1 cellular context compared by ENCODE assay signal in the genomic region with DNA sequence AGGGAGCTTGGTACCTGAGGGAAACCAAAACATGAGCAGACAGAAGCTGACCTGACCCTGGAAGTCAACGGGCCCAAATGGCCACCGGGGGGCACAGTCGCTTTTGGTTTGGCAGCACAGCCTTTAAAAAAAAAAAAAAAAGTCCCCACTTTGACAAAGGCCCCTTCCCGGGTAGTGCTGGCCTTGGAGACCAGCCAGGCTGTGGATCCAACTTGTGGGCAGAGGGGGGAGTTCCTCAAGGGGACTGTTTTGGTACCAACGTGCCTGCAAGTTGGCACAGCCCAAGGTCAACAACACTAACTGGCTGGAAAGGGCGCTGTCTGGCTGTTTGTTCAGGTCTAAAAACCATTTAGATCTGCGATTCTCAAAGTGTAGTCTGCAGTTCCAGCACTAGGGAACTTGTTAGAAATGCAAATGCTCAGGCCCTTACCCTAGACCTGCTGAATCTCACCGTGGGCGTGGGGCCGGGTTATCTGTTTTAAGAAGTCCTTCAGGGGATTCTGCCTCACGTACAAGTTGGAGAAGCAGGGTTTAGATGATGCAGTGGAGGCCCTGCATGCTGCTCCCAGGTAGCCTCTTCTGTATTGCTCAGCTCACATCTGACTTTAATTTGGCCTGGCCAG.
TF ChIP-seq lines count a peak whose summit lies in the region.

No MANE protein-coding gene starts in this region.

TF ChIP-seq in H1, 55 proteins besides CTCF, POLR2A, EP300 and RAD21:
- TF ChIP-seq TAF1 (IDR thresholded peaks at IDR 0.05; ENCODE audit: low read depth, low read length), result 0 out of 2 replicates have a peak, but pooled peaks have one; percentile 16
- peak; percentile 17; the same call in 1 of the 2 replicates for TF ChIP-seq BACH1 (IDR thresholded peaks at IDR 0.05; ENCODE audit: low read length)
- TF ChIP-seq YY1 (IDR thresholded peaks at IDR 0.05; ENCODE audit: low read depth, low read length), result no peak
- TF ChIP-seq, protein P1, sequence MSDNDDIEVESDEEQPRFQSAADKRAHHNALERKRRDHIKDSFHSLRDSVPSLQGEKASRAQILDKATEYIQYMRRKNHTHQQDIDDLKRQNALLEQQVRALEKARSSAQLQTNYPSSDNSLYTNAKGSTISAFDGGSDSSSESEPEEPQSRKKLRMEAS (IDR thresholded peaks at IDR 0.05), result no peak
- TF ChIP-seq SIN3A (conservative IDR thresholded peaks at IDR 0.05 in 1 of 2, IDR thresholded peaks at IDR 0.05 in 1 of 2; ENCODE audit: low read depth in 1 of 2, low read length in 2 of 2), result 0 out of 4 replicates have a peak, but pooled peaks of 1 of the 2 experiments have one; percentile 21
TF ChIP-seq in H1: peak in this region for 3.
